Comparison of ENCODE assay signal across 8 cellular contexts in the genomic region with DNA sequence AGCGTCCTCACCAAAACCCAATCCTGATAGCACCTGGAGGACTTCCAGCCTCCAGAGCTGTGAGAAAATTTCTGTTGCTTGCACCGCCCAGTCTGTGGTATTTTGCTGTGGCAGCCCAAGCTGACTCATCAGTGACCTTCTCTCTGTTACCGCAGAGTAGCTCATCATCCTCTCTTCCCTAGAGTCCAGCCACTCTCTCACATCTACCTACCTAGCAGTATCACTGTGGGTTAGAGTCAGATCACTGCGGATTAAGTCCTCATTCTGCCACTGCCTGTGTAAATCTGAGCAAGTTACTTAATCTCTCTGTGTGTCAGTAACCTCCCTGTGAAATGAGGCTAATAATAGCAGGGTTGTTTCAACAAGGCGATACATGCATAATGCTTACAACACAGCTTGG. TPM values are rescaled to one million over a fixed set of nuclear protein-coding genes. Genes with fewer than 3 reads are reported as not detected.
DNase-seq lines count a peak whose midpoint lies in the region; ATAC-seq and TF ChIP-seq lines count a peak whose summit lies in the region.

No MANE protein-coding gene starts in this region.

- H3K27ac Mint-ChIP-seq in activated naive CD4-positive, alpha-beta T cell treated with anti-CD3 and anti-CD28 coated beads for 36 hours, result no peak overlapping the region
- H3K27ac Mint-ChIP-seq in activated B cell treated with CpG ODN at 0.5 μM for 24 hours, result no peak overlapping the region

- DNase-seq in activated naive CD4-positive, alpha-beta T cell treated with anti-CD3 and anti-CD28 coated beads for 36 hours, result peak; percentile 26
- no peak for DNase-seq in activated naive CD4-positive, alpha-beta T cell (lab: John Stamatoyannopoulos, UW)
- DNase-seq in activated B cell treated with CpG ODN at 0.5 μM for 24 hours (no peak), testis (no peak)
- peak; percentile 9 to 16 for DNase-seq in stimulated activated CD8-positive, alpha-beta memory T cell treated with anti-CD3 and anti-CD28 coated beads, Interleukin-4, amount 100 ng/mL, for 4 hours (ENCODE audit: low read depth in 2 of 2, low spot score in 1 of 2)

- no peaks in the 10 kb centered on the region for H3K36me3 Mint-ChIP-seq in activated naive CD4-positive, alpha-beta T cell treated with anti-CD3 and anti-CD28 coated beads for 36 hours (ENCODE audit: low read depth)
- no peaks in the 10 kb centered on the region for H3K36me3 Mint-ChIP-seq in activated B cell treated with CpG ODN at 0.5 μM for 24 hours (ENCODE audit: low read depth)

- CTCF ChIA-PET in activated naive CD4-positive, alpha-beta T cell treated with anti-CD3 and anti-CD28 coated beads for 36 hours (lab: Charles Lee), result interaction anchor here (0.6 to 0.9 kb wide), 4 partner anchors 14 to 326 kb away, joined by 3 to 6 read pairs (median 4); no protein-coding TSS in a partner anchor
- CTCF ChIA-PET in activated B cell treated with CpG ODN at 0.5 μM for 24 hours (lab: Charles Lee), result interaction anchor here (1.2 kb wide), 1 partner anchor 30 kb away, joined by 4 read pairs; no protein-coding TSS in a partner anchor

- H3K9me3 ChIP-seq in testis, result no peaks in the 10 kb centered on the region

- H3K4me3 Mint-ChIP-seq in activated naive CD4-positive, alpha-beta T cell treated with anti-CD3 and anti-CD28 coated beads for 36 hours, result no peak overlapping the region
- no peak overlapping the region for H3K4me3 Mint-ChIP-seq in activated B cell treated with CpG ODN at 0.5 μM for 24 hours

- H3K4me1 Mint-ChIP-seq in activated naive CD4-positive, alpha-beta T cell treated with anti-CD3 and anti-CD28 coated beads for 36 hours (ENCODE audit: low read depth), result peaks cover 18% of the 10 kb centered on the region
- H3K4me1 Mint-ChIP-seq in activated B cell treated with CpG ODN at 0.5 μM for 24 hours, result peaks cover 15% of the 10 kb centered on the region

- no peaks in the 10 kb centered on the region for H3K4me1 ChIP-seq in testis

- 78 to 86% methylated on average over 5 of the region's 5 CpGs for WGBS in testis, 2 donors

- POLR2A ChIA-PET in activated B cell treated with CpG ODN at 0.5 μM for 24 hours (lab: Charles Lee), result interaction anchor here (0.8 to 0.9 kb wide), 2 partner anchors 29 to 40 kb away, joined by 4 to 14 read pairs; a partner anchor contains a TSS

- no peak overlapping the region for H3K4me3 ChIP-seq in testis

- no peaks in the 10 kb centered on the region for H3K36me3 ChIP-seq in testis (ENCODE audit: low read depth, missing control alignments)

- H3K27ac ChIP-seq in testis, result no peak overlapping the region

- no peak for TF ChIP-seq POLR2A in testis (IDR thresholded peaks at IDR 0.05)

- H3K27me3 Mint-ChIP-seq in activated naive CD4-positive, alpha-beta T cell treated with anti-CD3 and anti-CD28 coated beads for 36 hours (ENCODE audit: low read depth), result no peaks in the 10 kb centered on the region
- H3K27me3 Mint-ChIP-seq in activated B cell treated with CpG ODN at 0.5 μM for 24 hours, result no peaks in the 10 kb centered on the region

- no peaks in the 10 kb centered on the region for H3K27me3 ChIP-seq in testis

- H3K9me3 Mint-ChIP-seq in activated naive CD4-positive, alpha-beta T cell treated with anti-CD3 and anti-CD28 coated beads for 36 hours, result no peaks in the 10 kb centered on the region
- no peaks in the 10 kb centered on the region for H3K9me3 Mint-ChIP-seq in activated B cell treated with CpG ODN at 0.5 μM for 24 hours

- intact Hi-C loops in activated naive CD4-positive, alpha-beta T cell treated with anti-CD3 and anti-CD28 coated beads for 36 hours (cut with micrococcal nuclease), result loop anchor here (5.0 kb wide), 1 partner anchor 225 kb away; no protein-coding TSS in a partner anchor
- intact Hi-C loops in activated B cell treated with CpG ODN at 0.5 μM for 24 hours (cut with micrococcal nuclease) (no loop called here), testis (cut with DNase I; ENCODE audit: low total_unique reads) (no loop called here)

- ATAC-seq in HG03521 (IDR thresholded peaks at IDR 0.05; ENCODE audit: unreplicated experiment) (peak; percentile 63), activated B cell treated with CpG ODN at 0.5 μM for 24 hours (ENCODE audit: low read depth) (peak; percentile 65), esophagus mucosa (peak; percentile 84), HG02970 (IDR thresholded peaks at IDR 0.05; ENCODE audit: low FRiP score, unreplicated experiment) (no peak)

- TF ChIP-seq CTCF in activated B cell treated with CpG ODN at 0.5 μM for 24 hours (IDR thresholded peaks at IDR 0.05), result no peak
- TF ChIP-seq CTCF in testis (IDR thresholded peaks at IDR 0.05), result no peak

RNA-seq across cellular contexts. Expression of a gene that starts 40.3 kb away (rescaled TPM):
- total RNA-seq in activated naive CD4-positive, alpha-beta T cell treated with anti-CD3 and anti-CD28 coated beads for 36 hours, result 10 to 100 TPM; 10.7 to 11.3 TPM
- total RNA-seq in activated B cell treated with CpG ODN at 0.5 μM for 24 hours (29.1 and 33.6 TPM in 2 replicates), esophagus mucosa (5.7 TPM), testis (10 to 100 TPM; 36.0 to 52.0 TPM)
- polyA plus RNA-seq in testis (ENCODE audit: insufficient read depth, low read depth, low replicate concordance), result 36.4 TPM

Comparison
In these comparisons a context has a peak if more than half of its experiments do, and no peak if none do; other contexts are left out.
1. DNase-seq: peak in activated naive CD4-positive, alpha-beta T cell treated with anti-CD3 and anti-CD28 coated beads for 36 hours (single experiment) and stimulated activated CD8-positive, alpha-beta memory T cell treated with anti-CD3 and anti-CD28 coated beads, Interleukin-4, amount 100 ng/mL, for 4 hours (2 of 2); none in activated naive CD4-positive, alpha-beta T cell (0 of 4), activated B cell treated with CpG ODN at 0.5 μM for 24 hours (single experiment) and testis (single experiment).